Comparison of ENCODE assay signal across 1 cellular context in the genomic region with DNA sequence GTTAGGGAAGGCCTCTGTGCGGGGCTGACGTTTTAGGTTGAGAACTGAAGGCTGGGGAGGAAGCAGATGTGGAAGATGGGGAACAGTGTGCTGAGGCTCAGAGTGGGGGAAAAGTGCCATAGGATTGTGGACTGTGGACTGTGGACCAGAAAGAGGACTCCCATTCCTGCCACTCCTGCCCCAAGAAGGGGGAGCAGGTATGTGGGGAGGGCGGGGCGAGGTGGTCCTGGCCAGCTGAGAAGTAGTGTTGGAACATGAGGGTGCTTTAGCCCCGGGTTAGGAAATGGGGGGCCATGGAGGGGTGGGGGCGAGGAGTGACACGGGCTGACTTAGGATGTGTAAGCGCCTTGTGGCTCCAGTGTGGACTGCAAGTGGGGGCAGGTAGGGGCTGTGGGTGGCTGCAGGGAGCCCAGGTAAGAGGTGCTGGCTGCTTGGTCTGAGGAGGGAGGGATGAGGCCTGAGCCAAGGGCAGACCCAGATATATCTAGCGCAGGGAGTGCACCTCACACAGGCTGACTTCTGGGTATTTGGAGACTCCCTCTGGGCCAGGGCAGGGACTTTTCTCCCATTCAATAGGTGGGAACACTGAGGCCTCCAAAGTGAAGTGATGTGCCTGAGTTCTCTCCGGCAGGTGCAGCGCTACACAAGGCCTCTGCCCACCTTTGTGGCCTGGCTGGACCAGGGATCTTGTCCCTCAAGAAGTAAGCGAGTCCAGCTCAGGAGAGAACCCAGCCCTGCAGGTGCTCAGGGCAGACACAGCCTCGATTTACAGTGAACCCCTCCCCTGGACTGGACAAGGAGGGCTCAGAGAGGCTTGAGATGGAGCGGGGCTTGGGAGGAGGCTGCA.
TF ChIP-seq lines count a peak whose summit lies in the region.

No MANE protein-coding gene starts in this region.

TF ChIP-seq in IMR-90, 13 proteins besides CTCF, POLR2A, EP300 and RAD21 (continued from another document):
- TF ChIP-seq ELK1 (IDR thresholded peaks at IDR 0.05; ENCODE audit: borderline replicate concordance, low read depth, low read length), result no peak
- TF ChIP-seq RFX5 (IDR thresholded peaks at IDR 0.05; ENCODE audit: low read depth, low read length), result no peak
